Comparison of ENCODE assay signal across 23 cellular contexts in the genomic region with DNA sequence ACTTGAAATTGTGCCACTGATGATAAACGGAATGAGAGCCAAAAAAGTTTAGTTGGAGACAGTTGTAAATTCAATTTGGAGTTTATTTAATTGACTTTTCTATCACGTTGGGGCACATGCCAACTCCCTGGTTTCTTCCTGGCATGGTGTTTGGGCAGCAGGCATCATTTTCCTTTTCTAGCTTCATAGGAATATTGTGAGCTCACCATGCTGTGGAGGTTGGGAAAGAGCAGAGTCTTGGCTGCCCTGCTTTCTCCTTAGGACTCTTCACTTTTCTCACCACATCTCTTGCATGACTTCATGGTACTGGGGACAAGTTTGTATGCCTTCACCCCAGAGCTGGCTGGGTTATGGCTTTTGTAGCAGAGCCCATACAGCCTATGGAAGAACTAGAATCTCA. TPM values are rescaled to one million over a fixed set of nuclear protein-coding genes. Genes with fewer than 3 reads are reported as not detected.
DNase-seq lines count a peak whose midpoint lies in the region; ATAC-seq and TF ChIP-seq lines count a peak whose summit lies in the region.
"Had no signal": no experiment of that assay in that cellular context is flagged by ENCODE, and none has a peak within 500 bp of the region (broad histone marks: within the 10 kb centered on the region; RNA-seq: fewer than 3 reads in every experiment).

No MANE protein-coding gene starts in this region.

- peaks cover 20% of the 10 kb centered on the region for H3K36me3 Mint-ChIP-seq in T-helper 1 cell treated with Interleukin-12 subunit alpha and Interleukin-12 subunit beta and Interleukin-4 antibody, amounts not matched to agents 30 μg/mL and 1 μg/mL, for 36 hours (ENCODE audit: low read depth)

- H3K4me2 ChIP-seq in MM.1S (ENCODE audit: low read depth, low read length) = peak overlapping the region; percentile 4; the same call in 1 of the 2 replicates
- H3K4me2 ChIP-seq: SK-N-SH had no signal

- no peaks in the 10 kb centered on the region for H3K9me3 Mint-ChIP-seq in T-helper 1 cell treated with Interleukin-12 subunit alpha and Interleukin-12 subunit beta and Interleukin-4 antibody, amounts not matched to agents 30 μg/mL and 1 μg/mL, for 36 hours
- H3K9me3 Mint-ChIP-seq: activated CD4-positive, alpha-beta memory T cell treated with anti-CD3 and anti-CD28 coated beads, Interleukin-2, amount 10 ng/mL, durations not matched to agents 7 days and 5 days; activated naive CD8-positive, alpha-beta T cell treated with anti-CD3 and anti-CD28 coated beads, Interleukin-2, amount 50 U/mL, for 24 hours; nephron; stimulated activated naive B cell treated with anti-CD40 and anti-IgM and Interleukin-4, amounts not matched to agents 10 μg/mL and 1 μg/mL and 100 μg/mL, for 72 hours had no signal

- H3K4me1 Mint-ChIP-seq in T-helper 1 cell treated with Interleukin-12 subunit alpha and Interleukin-12 subunit beta and Interleukin-4 antibody, amounts not matched to agents 30 μg/mL and 1 μg/mL, for 36 hours (ENCODE audit: low read depth) = peaks cover 13% of the 10 kb centered on the region

- peak overlapping the region; percentile 26 for H3K27ac Mint-ChIP-seq in T-helper 1 cell treated with Interleukin-12 subunit alpha and Interleukin-12 subunit beta and Interleukin-4 antibody, amounts not matched to agents 30 μg/mL and 1 μg/mL, for 36 hours
- H3K27ac Mint-ChIP-seq: activated CD4-positive, alpha-beta memory T cell treated with anti-CD3 and anti-CD28 coated beads, Interleukin-2, amount 10 ng/mL, durations not matched to agents 7 days and 5 days; activated naive CD8-positive, alpha-beta T cell treated with anti-CD3 and anti-CD28 coated beads, Interleukin-2, amount 50 U/mL, for 24 hours; nephron; stimulated activated naive B cell treated with anti-CD40 and anti-IgM and Interleukin-4, amounts not matched to agents 10 μg/mL and 1 μg/mL and 100 μg/mL, for 72 hours had no signal

- H3K4me1 ChIP-seq in MM.1S (ENCODE audit: low read length) (peaks cover 28% of the 10 kb centered on the region), psoas muscle (peaks cover 13% of the 10 kb centered on the region)

- 79 to 90% (median 90%) methylated on average over 2 of the region's 2 CpGs for WGBS in psoas muscle, 3 donors

- H3K9me2 ChIP-seq in MM.1S (replicated peaks; ENCODE audit: insufficient read depth, low read length) = no peaks in the 10 kb centered on the region
- H3K9me2 ChIP-seq: SK-N-SH had no signal

- TF ChIP-seq CTCF in MM.1S (IDR thresholded peaks at IDR 0.05; ENCODE audit: low read length) (no peak), psoas muscle (IDR thresholded peaks at IDR 0.05) (no peak)

- no peak overlapping the region for H3K4me3 Mint-ChIP-seq in T-helper 1 cell treated with Interleukin-12 subunit alpha and Interleukin-12 subunit beta and Interleukin-4 antibody, amounts not matched to agents 30 μg/mL and 1 μg/mL, for 36 hours
- H3K4me3 Mint-ChIP-seq: activated CD4-positive, alpha-beta memory T cell treated with anti-CD3 and anti-CD28 coated beads, Interleukin-2, amount 10 ng/mL, durations not matched to agents 7 days and 5 days; activated naive CD8-positive, alpha-beta T cell treated with anti-CD3 and anti-CD28 coated beads, Interleukin-2, amount 50 U/mL, for 24 hours; B cell; nephron; stimulated activated naive B cell treated with anti-CD40 and anti-IgM and Interleukin-4, amounts not matched to agents 10 μg/mL and 1 μg/mL and 100 μg/mL, for 72 hours had no signal

- H3K36me3 ChIP-seq in MM.1S (replicated peaks; ENCODE audit: insufficient read depth, low read length) (no peaks in the 10 kb centered on the region), psoas muscle (ENCODE audit: insufficient read depth in 1 of 2, low read depth in 1 of 2) (peaks cover 0 to 54% of the 10 kb centered on the region in 2 donors)
- H3K36me3 ChIP-seq: ovary had no signal

- DNase-seq in T-helper 1 cell (no peak), MM.1S (no peak), fibroblast of peridontal ligament (ENCODE audit: extremely low read depth) (peak; percentile 73), psoas muscle (no peak), NCI-H1048 (lab: John Stamatoyannopoulos, UW) (no peak), iPS-NIHi11 (ENCODE audit: low spot score) (no peak)
- DNase-seq in activated CD8-positive, alpha-beta memory T cell treated with anti-CD3 and anti-CD28 coated beads for 24 hours = no peak
- DNase-seq: activated CD4-positive, alpha-beta T cell treated with anti-CD3 and anti-CD28 coated beads for 1 hour; activated T-cell treated with anti-CD3 and anti-CD28 coated beads for 4 hours; DMS153; mucosa of descending colon; ovary; retina had no signal

- peak overlapping the region; percentile 1; the same call in 1 of the 2 replicates for H3K27ac ChIP-seq in MM.1S (ENCODE audit: low read length)
- H3K27ac ChIP-seq in psoas muscle = peak overlapping the region; percentile 53
- H3K27ac ChIP-seq: ovary, skin epidermis had no signal

- peak in 1 of 4 donors; percentile 61 for ATAC-seq in psoas muscle
- ATAC-seq: Right ventricle myocardium inferior had no signal

- H3K27me3 Mint-ChIP-seq in T-helper 1 cell treated with Interleukin-12 subunit alpha and Interleukin-12 subunit beta and Interleukin-4 antibody, amounts not matched to agents 30 μg/mL and 1 μg/mL, for 36 hours (ENCODE audit: low read depth) = no peaks in the 10 kb centered on the region
- H3K27me3 Mint-ChIP-seq: activated CD4-positive, alpha-beta memory T cell treated with anti-CD3 and anti-CD28 coated beads, Interleukin-2, amount 10 ng/mL, durations not matched to agents 7 days and 5 days; activated naive CD8-positive, alpha-beta T cell treated with anti-CD3 and anti-CD28 coated beads, Interleukin-2, amount 50 U/mL, for 24 hours; B cell; stimulated activated naive B cell treated with anti-CD40 and anti-IgM and Interleukin-4, amounts not matched to agents 10 μg/mL and 1 μg/mL and 100 μg/mL, for 72 hours had no signal

- H3K9me3 ChIP-seq in MM.1S (replicated peaks; ENCODE audit: insufficient read depth, low read length) (no peaks in the 10 kb centered on the region), psoas muscle (no peaks in the 10 kb centered on the region)
- H3K9me3 ChIP-seq: mucosa of descending colon, ovary, SK-N-SH had no signal

- peaks cover 25% of the 10 kb centered on the region for H3F3A ChIP-seq in MM.1S (ENCODE audit: insufficient read depth, low read length)

- H3K27me3 ChIP-seq in MM.1S (replicated peaks; ENCODE audit: insufficient read depth, low read length) (no peaks in the 10 kb centered on the region), psoas muscle (ENCODE audit: insufficient read depth in 3 of 3, low read length in 2 of 3) (no peaks in the 10 kb centered on the region)
- H3K27me3 ChIP-seq: ovary had no signal

- intact Hi-C loops in psoas muscle (cut with DNase I) = no loop called here

- peaks cover 13% of the 10 kb centered on the region for H3K79me2 ChIP-seq in MM.1S (ENCODE audit: low read length)

- no peaks in the 10 kb centered on the region for H4K20me1 ChIP-seq in MM.1S (ENCODE audit: insufficient read depth, low read length)

- no peak overlapping the region for H2AFZ ChIP-seq in MM.1S (ENCODE audit: low read length)

- H3K4me3 ChIP-seq in MM.1S (ENCODE audit: low read length) = no peak overlapping the region
- H3K4me3 ChIP-seq in psoas muscle = no peak overlapping the region
- H3K4me3 ChIP-seq: lung, mucosa of descending colon, ovary, skin epidermis had no signal

- H3K9ac ChIP-seq in MM.1S (ENCODE audit: low read length) = no peak overlapping the region
- H3K9ac ChIP-seq: SK-N-SH had no signal

RNA-seq across cellular contexts. Expression of gene SCAND1, which starts 6.4 kb away (rescaled TPM):
- total RNA-seq in psoas muscle = 10 to 100 TPM; 37.4 to 70.2 (median 55.1) TPM
- 10 to 100 TPM; 78.6 to 90.7 (median 82.8) TPM for polyA plus RNA-seq in psoas muscle

RNA-seq across cellular contexts. Expression of gene CNBD2, which starts 20.5 kb away (rescaled TPM):
- total RNA-seq in psoas muscle = 10 to 100 TPM in 2 of 4 donors, 1 to 10 TPM in 2; 7.9 to 17.8 (median 11.2) TPM
- polyA plus RNA-seq in psoas muscle = 10 to 100 TPM; 13.4 to 21.4 (median 18.4) TPM
